12 cellular contexts compared by ENCODE assay signal in the genomic region with DNA sequence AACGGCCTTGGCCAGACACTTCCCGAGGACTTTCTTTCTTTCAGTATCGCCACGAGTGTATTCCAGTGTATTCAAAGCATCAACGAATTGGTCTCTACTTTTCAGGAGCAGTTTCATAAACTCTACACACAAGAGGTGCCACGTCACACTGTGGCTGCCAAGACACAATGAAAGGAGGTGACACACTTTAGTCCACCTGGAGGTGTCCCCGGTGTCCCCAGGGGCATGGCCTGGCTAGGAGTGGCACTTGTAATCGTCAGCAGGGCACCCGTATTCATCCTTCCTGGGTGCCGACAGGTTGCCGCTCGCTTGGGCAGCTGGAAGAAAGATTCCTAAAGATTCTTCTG. TPM values are rescaled to one million over a fixed set of nuclear protein-coding genes. Genes with fewer than 3 reads are reported as not detected.
DNase-seq lines count a peak whose midpoint lies in the region; ATAC-seq and TF ChIP-seq lines count a peak whose summit lies in the region.
"Had no signal": no experiment of that assay in that cellular context is flagged by ENCODE, and none has a peak within 500 bp of the region (broad histone marks: within the 10 kb centered on the region; RNA-seq: fewer than 3 reads in every experiment).

No MANE protein-coding gene starts in this region.

- peak overlapping the region; percentile 75 to 84 for H3K27ac ChIP-seq in right atrium auricular region
- H3K27ac ChIP-seq: HL-60 had no signal

- H3K27me3 ChIP-seq in right atrium auricular region, result no peaks in the 10 kb centered on the region

- peak overlapping the region; percentile 97 for H3K27ac Mint-ChIP-seq in progenitor cell of endocrine pancreas

- no peaks in the 10 kb centered on the region for H3K27me3 Mint-ChIP-seq in progenitor cell of endocrine pancreas

- no peak overlapping the region for H3K4me3 Mint-ChIP-seq in progenitor cell of endocrine pancreas (ENCODE audit: low read depth)

- intact Hi-C loops in left ventricle myocardium superior (cut with micrococcal nuclease), result no loop called here
- intact Hi-C loops in left cardiac atrium (cut with DNase I), result loop anchor here (5.0 to 10.0 kb wide), 2 partner anchors 130 to 132 kb away; no protein-coding TSS in a partner anchor

- H3K9me3 Mint-ChIP-seq in progenitor cell of endocrine pancreas (ENCODE audit: low read depth), result no peaks in the 10 kb centered on the region

- DNase-seq in left ventricle myocardium superior (peak; percentile 44), left cardiac atrium (no peak), right atrium auricular region (ENCODE audit: low spot score) (no peak), progenitor cell of endocrine pancreas (ENCODE audit: low spot score, unreplicated experiment) (no peak), OCI-M1 (lab: John Stamatoyannopoulos, UW) (no peak), NCI-H187 (lab: John Stamatoyannopoulos, UW) (no peak)
- DNase-seq: activated T-cell treated with anti-CD3 and anti-CD28 coated beads, Interleukin-2, amount 50 U/mL, for 48 hours; central memory CD4-positive, alpha-beta T cell; NCI-H1694 had no signal

- no peaks in the 10 kb centered on the region for H3K36me3 ChIP-seq in right atrium auricular region

- peaks cover 0 to 87% of the 10 kb centered on the region in 2 donors for H3K4me1 ChIP-seq in right atrium auricular region

- H3K36me3 Mint-ChIP-seq in progenitor cell of endocrine pancreas (ENCODE audit: insufficient read depth), result peaks cover 7% of the 10 kb centered on the region

- ATAC-seq in left ventricle myocardium superior, result no peak
- no peak for ATAC-seq in left cardiac atrium
- no peak for ATAC-seq in GM18907 (IDR thresholded peaks at IDR 0.05; ENCODE audit: unreplicated experiment)
- no peak for ATAC-seq in HG03520 (IDR thresholded peaks at IDR 0.05; ENCODE audit: unreplicated experiment)

- H3K4me1 Mint-ChIP-seq in progenitor cell of endocrine pancreas (ENCODE audit: low read depth), result peaks cover 81% of the 10 kb centered on the region

- TF ChIP-seq CTCF in right atrium auricular region (IDR thresholded peaks at IDR 0.05), result no peak
- no peak for TF ChIP-seq CTCF in progenitor cell of endocrine pancreas (IDR thresholded peaks at IDR 0.05; ENCODE audit: unreplicated experiment)

- peak overlapping the region in 1 of 2 donors; percentile 24 for H3K4me3 ChIP-seq in right atrium auricular region

- no peaks in the 10 kb centered on the region for H3K9me3 ChIP-seq in right atrium auricular region

RNA-seq across cellular contexts. Expression of a gene that starts 5.0 kb away (rescaled TPM):
- 42.4 TPM for total RNA-seq in left ventricle myocardium superior
- 10 to 100 TPM; 51.4 to 66.9 TPM for total RNA-seq in left cardiac atrium
- total RNA-seq in right atrium auricular region, result 10 to 100 TPM; 39.7 to 44.4 TPM
- total RNA-seq in progenitor cell of endocrine pancreas, result 117 and 120 TPM in 2 replicates
